Comparison of ENCODE assay signal across 24 cellular contexts in genomic region chrX:78769356-78769755, GRCh38. TPM values are rescaled to one million over a fixed set of nuclear protein-coding genes. Genes with fewer than 3 reads are reported as not detected.
"Had no signal": no experiment of that assay in that cellular context is flagged by ENCODE, and none has a peak within 500 bp of the region (broad histone marks: within the 10 kb centered on the region; RNA-seq: fewer than 3 reads in every experiment).

No MANE protein-coding gene starts in this region.

- H3K4me1 ChIP-seq: breast epithelium, Peyer's patch had no signal

- H3K4me3 ChIP-seq: breast epithelium, Peyer's patch had no signal

- H3K36me3 ChIP-seq: breast epithelium, Peyer's patch had no signal

- H3K9me3 ChIP-seq: breast epithelium, Peyer's patch had no signal

- DNase-seq: activated CD4-positive, alpha-beta memory T cell treated with anti-CD3 and anti-CD28 coated beads for 36 hours; activated CD4-positive, alpha-beta T cell treated with anti-CD3 and anti-CD28 coated beads for 1 hour; activated CD4-positive, alpha-beta T cell treated with anti-CD3 and anti-CD28 coated beads, Interleukin-2, amount 10 ng/mL, durations not matched to agents 7 days and 5 days; activated gamma-delta T cell; activated naive CD4-positive, alpha-beta T cell treated with anti-CD3 and anti-CD28 coated beads for 36 hours; activated naive CD8-positive, alpha-beta T cell treated with anti-CD3 and anti-CD28 coated beads for 36 hours; activated T-cell treated with anti-CD3 and anti-CD28 coated beads for 4 hours; activated T-cell treated with anti-CD3 and anti-CD28 coated beads, Interleukin-2, amount 50 U/mL, for 48 hours; KG1; NCI-H1092; NCI-H1417; NCI-H1930; NCI-H2171 treated with DMSO at 0.1 percent for 48 hours; NCI-H226; NCI-H69; Peyer's patch; SHP77; T-helper 17 cell; T-helper 9 cell had no signal

- H3K27ac ChIP-seq: breast epithelium, Peyer's patch had no signal

- H3K27me3 ChIP-seq: Peyer's patch had no signal

RNA-seq across cellular contexts. Expression of gene LPAR4, which starts 21.8 kb away (rescaled TPM):
- total RNA-seq: activated CD4-positive, alpha-beta memory T cell treated with anti-CD3 and anti-CD28 coated beads for 36 hours; activated CD4-positive, alpha-beta T cell treated with anti-CD3 and anti-CD28 coated beads, Interleukin-2, amount 10 ng/mL, durations not matched to agents 7 days and 5 days; activated naive CD4-positive, alpha-beta T cell treated with anti-CD3 and anti-CD28 coated beads for 36 hours; activated naive CD8-positive, alpha-beta T cell treated with anti-CD3 and anti-CD28 coated beads for 36 hours; activated T-helper 17 cell treated with anti-CD3 and anti-CD28 coated beads, Interleukin-2, amount 50 U/mL, for 72 hours; MCF 10A; NCI-H460; Peyer's patch had no signal
- polyA plus RNA-seq: IgD-negative memory B cell had no signal
